ENCODE assay signal across 13 cellular contexts in the genomic region with DNA sequence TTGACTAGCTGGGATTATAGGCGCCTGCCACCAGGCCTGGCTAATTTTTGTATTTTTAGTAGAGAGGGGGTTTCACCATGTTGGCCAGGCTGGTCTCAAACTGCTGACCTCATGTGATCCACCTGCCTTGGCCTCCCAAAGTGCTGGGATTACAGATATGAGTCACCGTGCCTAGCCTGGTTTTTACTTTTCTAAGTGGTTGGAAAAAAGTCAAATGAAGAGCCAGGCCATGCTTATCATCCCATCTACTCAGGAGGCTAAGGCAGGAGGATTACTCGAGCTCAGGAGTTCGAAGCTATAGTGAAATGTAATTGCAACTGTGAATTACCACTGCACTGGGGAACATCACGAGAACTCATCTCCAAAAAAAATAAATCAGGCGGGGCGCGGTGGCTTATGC. TPM values are rescaled to one million over a fixed set of nuclear protein-coding genes. Genes with fewer than 3 reads are reported as not detected.
"Had no signal": no experiment of that assay in that cellular context is flagged by ENCODE, and none has a peak within 500 bp of the region (broad histone marks: within the 10 kb centered on the region; RNA-seq: fewer than 3 reads in every experiment).

No MANE protein-coding gene starts in this region.

RNA-seq across cellular contexts. Expression of gene NXNL1, which starts 57.9 kb away (rescaled TPM):
- total RNA-seq: suprapubic skin, temporal lobe, thoracic aorta, thyroid gland, transverse colon, upper lobe of left lung, upper lobe of right lung, ureter, urinary bladder, uterus, vagina had no signal
- polyA plus RNA-seq: stomach, thymus, urinary bladder had no signal
